Comparison of ENCODE assay signal across 20 cellular contexts in the genomic region with DNA sequence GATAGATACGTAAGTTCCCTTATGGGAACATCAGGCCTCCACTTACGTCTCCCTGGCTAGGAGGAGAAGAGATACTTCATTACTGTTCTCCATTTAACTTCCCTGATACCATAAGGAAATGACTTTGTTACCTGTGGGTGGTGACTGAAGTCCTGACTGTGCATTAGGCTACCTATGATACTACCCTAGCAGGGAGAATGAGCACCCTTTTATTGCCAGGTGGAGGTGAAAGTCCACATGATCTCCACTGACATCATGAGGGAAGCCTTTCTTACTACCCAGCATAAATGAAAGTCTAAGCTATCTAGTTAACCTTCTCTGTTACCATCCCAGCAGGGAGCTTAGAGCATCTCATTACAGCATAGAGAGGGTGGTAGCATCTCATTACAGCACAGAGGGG. TPM values are rescaled to one million over a fixed set of nuclear protein-coding genes. Genes with fewer than 3 reads are reported as not detected.
DNase-seq lines count a peak whose midpoint lies in the region; ATAC-seq and TF ChIP-seq lines count a peak whose summit lies in the region.
"Had no signal": no experiment of that assay in that cellular context is flagged by ENCODE, and none has a peak within 500 bp of the region (broad histone marks: within the 10 kb centered on the region; RNA-seq: fewer than 3 reads in every experiment).

No MANE protein-coding gene starts in this region.

- peaks cover 27% of the 10 kb centered on the region for H3K36me3 Mint-ChIP-seq in natural killer cell
- H3K36me3 Mint-ChIP-seq in natural killer cell treated with Interleukin-12 subunit alpha and Interleukin-12 subunit beta and Interleukin-15 and Interleukin-18, amount 100 ng/mL, for 72 hours = peaks cover 28% of the 10 kb centered on the region

- no peaks in the 10 kb centered on the region for H3K27me3 ChIP-seq in colonic mucosa
- no peaks in the 10 kb centered on the region for H3K27me3 ChIP-seq in mucosa of rectum (ENCODE audit: control insufficient read depth in 2 of 2, insufficient read depth in 2 of 2, low read length in 2 of 2)
- H3K27me3 ChIP-seq in left ventricle myocardium inferior (ENCODE audit: low read depth) = no peaks in the 10 kb centered on the region
- H3K27me3 ChIP-seq: MG63 had no signal

- H3K27me3 Mint-ChIP-seq in natural killer cell (ENCODE audit: low read depth in 2 of 2) = no peaks in the 10 kb centered on the region
- H3K27me3 Mint-ChIP-seq in natural killer cell treated with Interleukin-12 subunit alpha and Interleukin-12 subunit beta and Interleukin-15 and Interleukin-18, amount 100 ng/mL, for 72 hours = no peaks in the 10 kb centered on the region
- H3K27me3 Mint-ChIP-seq: CD4-positive, alpha-beta memory T cell had no signal

- H3K36me3 ChIP-seq in colonic mucosa (no peaks in the 10 kb centered on the region), mucosa of rectum (ENCODE audit: control insufficient read depth in 2 of 2, insufficient read depth in 2 of 2, low read length in 2 of 2) (peaks cover 10 to 14% of the 10 kb centered on the region in 2 donors), left ventricle myocardium inferior (peaks cover 82% of the 10 kb centered on the region)

- DNase-seq in natural killer cell (no peak), colonic mucosa (peak; percentile 78), left ventricle myocardium inferior (no peak)
- no peak for DNase-seq in natural killer cell treated with Interleukin-12 subunit alpha and Interleukin-12 subunit beta and Interleukin-15 and Interleukin-18, amount 100 ng/mL, for 72 hours (ENCODE audit: low spot score)
- DNase-seq: C1 segment of cervical spinal cord; Caco-2; CD4-positive, alpha-beta memory T cell; KBM-7; MG63; NCI-H1105 treated with DMSO at 0.1 percent for 48 hours; NCI-H146; NCI-H2029; NCI-H446; NCI-H524 treated with DMSO at 0.1 percent for 48 hours; NCI-H774 had no signal

- H3K4me1 Mint-ChIP-seq in natural killer cell = peaks cover 20 to 29% of the 10 kb centered on the region in 2 donors
- peaks cover 6 to 11% of the 10 kb centered on the region in 2 donors for H3K4me1 Mint-ChIP-seq in natural killer cell treated with Interleukin-12 subunit alpha and Interleukin-12 subunit beta and Interleukin-15 and Interleukin-18, amount 100 ng/mL, for 72 hours (ENCODE audit: low read depth in 2 of 2)

- H3K9me3 ChIP-seq in colonic mucosa = no peaks in the 10 kb centered on the region
- no peaks in the 10 kb centered on the region for H3K9me3 ChIP-seq in mucosa of rectum (ENCODE audit: control insufficient read depth in 2 of 2, low read length in 2 of 2)
- no peaks in the 10 kb centered on the region for H3K9me3 ChIP-seq in left ventricle myocardium inferior (replicated peaks)
- H3K9me3 ChIP-seq: Caco-2, MG63 had no signal

- intact Hi-C loops in natural killer cell (cut with micrococcal nuclease) = no loop called here
- intact Hi-C loops in colonic mucosa (cut with DNase I) = no loop called here
- intact Hi-C loops in left ventricle myocardium inferior (cut with micrococcal nuclease) = no loop called here

- peak overlapping the region; percentile 76 for H3K27ac ChIP-seq in colonic mucosa
- peak overlapping the region; percentile 61 to 88 for H3K27ac ChIP-seq in mucosa of rectum (ENCODE audit: low read depth in 2 of 2, low read length in 2 of 2)
- H3K27ac ChIP-seq in left ventricle myocardium inferior (replicated peaks) = no peak overlapping the region

- no peak for TF ChIP-seq CTCF in natural killer cell (IDR thresholded peaks at IDR 0.05)
- TF ChIP-seq CTCF in colonic mucosa (IDR thresholded peaks at IDR 0.05) = no peak
- TF ChIP-seq CTCF in left ventricle myocardium inferior (IDR thresholded peaks at IDR 0.05; ENCODE audit: borderline replicate concordance) = no peak

- H3K4me3 Mint-ChIP-seq in natural killer cell = no peak overlapping the region
- H3K4me3 Mint-ChIP-seq in natural killer cell treated with Interleukin-12 subunit alpha and Interleukin-12 subunit beta and Interleukin-15 and Interleukin-18, amount 100 ng/mL, for 72 hours = no peak overlapping the region

- ATAC-seq in natural killer cell (no peak), HG03095 (IDR thresholded peaks at IDR 0.05; ENCODE audit: unreplicated experiment) (no peak), HG03442 (IDR thresholded peaks at IDR 0.05; ENCODE audit: unreplicated experiment) (no peak)
- no peak for ATAC-seq in natural killer cell treated with Interleukin-12 subunit alpha and Interleukin-12 subunit beta and Interleukin-15 and Interleukin-18, amount 100 ng/mL, for 72 hours
- ATAC-seq: GM12878, SK-N-SH treated with all-trans-retinoic acid at 6 μM for 48 hours had no signal

- H3K9me3 Mint-ChIP-seq in natural killer cell = peaks cover 4 to 7% of the 10 kb centered on the region in 2 donors
- no peaks in the 10 kb centered on the region for H3K9me3 Mint-ChIP-seq in natural killer cell treated with Interleukin-12 subunit alpha and Interleukin-12 subunit beta and Interleukin-15 and Interleukin-18, amount 100 ng/mL, for 72 hours

- H3K9ac ChIP-seq in colonic mucosa (ENCODE audit: low read depth in 2 of 2, low read length in 2 of 2) = peak overlapping the region in 1 of 2 donors; percentile 58
- H3K9ac ChIP-seq in mucosa of rectum (ENCODE audit: low read depth in 1 of 2, low read length in 2 of 2) = peak overlapping the region in 1 of 2 donors; percentile 56

- H3K4me3 ChIP-seq in colonic mucosa (no peak overlapping the region), mucosa of rectum (ENCODE audit: low read length in 2 of 2) (peak overlapping the region in 1 of 2 donors; percentile 37), left ventricle myocardium inferior (no peak overlapping the region)
- H3K4me3 ChIP-seq: GM12878, MG63 had no signal

- H3K4me1 ChIP-seq in colonic mucosa = no peaks in the 10 kb centered on the region
- peaks cover 0 to 4% of the 10 kb centered on the region in 2 donors for H3K4me1 ChIP-seq in mucosa of rectum (ENCODE audit: control insufficient read depth in 2 of 2, insufficient read depth in 2 of 2, low read length in 2 of 2)
- H3K4me1 ChIP-seq in left ventricle myocardium inferior = no peaks in the 10 kb centered on the region
- H3K4me1 ChIP-seq: Caco-2 had no signal

- peak overlapping the region; percentile 14 to 68 for H3K27ac Mint-ChIP-seq in natural killer cell
- no peak overlapping the region for H3K27ac Mint-ChIP-seq in natural killer cell treated with Interleukin-12 subunit alpha and Interleukin-12 subunit beta and Interleukin-15 and Interleukin-18, amount 100 ng/mL, for 72 hours

RNA-seq across cellular contexts. Expression of a gene that starts 24.4 kb away (rescaled TPM):
- total RNA-seq in natural killer cell (10 to 100 TPM; 18.1 to 29.9 (median 25.9) TPM), colonic mucosa (10 to 100 TPM; 45.6 to 67.2 TPM), left ventricle myocardium inferior (38.5 TPM)
- total RNA-seq in natural killer cell treated with Interleukin-12 subunit alpha and Interleukin-12 subunit beta and Interleukin-15 and Interleukin-18, amount 100 ng/mL, for 72 hours = 10 to 100 TPM; 13.9 to 32.3 TPM

RNA-seq across cellular contexts. Expression of a gene that starts 27.8 kb away (rescaled TPM):
- 10 to 100 TPM; 81.0 to 90.0 (median 86.1) TPM for total RNA-seq in natural killer cell
- 10 to 100 TPM; 51.4 to 70.3 TPM for total RNA-seq in natural killer cell treated with Interleukin-12 subunit alpha and Interleukin-12 subunit beta and Interleukin-15 and Interleukin-18, amount 100 ng/mL, for 72 hours
- total RNA-seq in colonic mucosa = 10 to 100 TPM; 41.9 to 57.2 TPM
- 16.4 TPM for total RNA-seq in left ventricle myocardium inferior

RNA-seq across cellular contexts. Expression of a gene that starts 31.4 kb away (rescaled TPM):
- total RNA-seq in natural killer cell (10 to 100 TPM; 87.7 to 91.3 (median 89.5) TPM), colonic mucosa (100 to 1,000 TPM; 227 to 564 TPM), left ventricle myocardium inferior (60.7 TPM)
- total RNA-seq in natural killer cell treated with Interleukin-12 subunit alpha and Interleukin-12 subunit beta and Interleukin-15 and Interleukin-18, amount 100 ng/mL, for 72 hours = 100 to 1,000 TPM; 429 to 580 TPM

Comparison
In these comparisons a context has a peak if more than half of its experiments do, and no peak if none do; other contexts are left out.
1. H3K27ac Mint-ChIP-seq: peak in natural killer cell (2 of 2); none in natural killer cell treated with Interleukin-12 subunit alpha and Interleukin-12 subunit beta and Interleukin-15 and Interleukin-18, amount 100 ng/mL, for 72 hours (0 of 2).